ENCODE assay signal across 8 cellular contexts in genomic region chr16:14632693-14633569, GRCh38. TPM values are rescaled to one million over a fixed set of nuclear protein-coding genes. Genes with fewer than 3 reads are reported as not detected.
DNase-seq lines count a peak whose midpoint lies in the region; ATAC-seq, FAIRE-seq and TF ChIP-seq lines count a peak whose summit lies in the region.

BFAR (plus strand) TSS chr16:14632951; CDS start chr16:14644347, 11,396 bp downstream.

- H3K27ac ChIP-seq in WERI-Rb-1 (peak within 1 kb of the TSS; percentile 83), mammary epithelial cell (ENCODE audit: insufficient read depth, low read depth, low read length) (peak within 1 kb of the TSS; percentile 97), iPS-20b (ENCODE audit: low read length) (peak within 1 kb of the TSS; percentile 68), small intestine (ENCODE audit: low read depth in 1 of 2, low read length in 1 of 2) (peak within 1 kb of the TSS; percentile 99 to 100)

- H3K4me2 ChIP-seq in mammary epithelial cell (ENCODE audit: insufficient read depth, low read depth, low read length) = peak within 1 kb of the TSS; percentile 93

- peak within 1 kb of the TSS; percentile 99 for H3K9ac ChIP-seq in mammary epithelial cell (ENCODE audit: insufficient read depth, low read length)
- H3K9ac ChIP-seq in iPS-20b (ENCODE audit: low read depth, low read length) = peak within 1 kb of the TSS; percentile 97

- FAIRE-seq in small intestine (lab: Jason Lieb, UNC) = no peak

- ATAC-seq in GM18873 (IDR thresholded peaks at IDR 0.05; ENCODE audit: low FRiP score, unreplicated experiment) (peak; percentile 71), HG03139 (IDR thresholded peaks at IDR 0.05; ENCODE audit: unreplicated experiment) (peak; percentile 71)

- no peaks in the 10 kb centered on the region for H4K20me1 ChIP-seq in mammary epithelial cell (ENCODE audit: insufficient read depth, low read length)

- intact Hi-C loops in mammary epithelial cell (cut with micrococcal nuclease) = loop anchor here (2.0 kb wide), 1 partner anchor 18 kb away; no protein-coding TSS in a partner anchor

- peak within 1 kb of the TSS; percentile 75 for H2AFZ ChIP-seq in mammary epithelial cell (ENCODE audit: low read depth, low read length)

- peaks cover 69% of the 10 kb centered on the region for H3K79me2 ChIP-seq in mammary epithelial cell (ENCODE audit: insufficient read depth, low read length)

- BruUV-seq in mammary epithelial cell (replicated peaks; lab: Mats Ljungman, UMichigan) = TSS peak; percentile 44

- H3K27me3 ChIP-seq in WERI-Rb-1 (ENCODE audit: insufficient read depth, low read depth, severe bottlenecking) = no peaks in the 10 kb centered on the region
- no peaks in the 10 kb centered on the region for H3K27me3 ChIP-seq in mammary epithelial cell (ENCODE audit: insufficient read depth, low read length)
- H3K27me3 ChIP-seq in iPS-20b (ENCODE audit: insufficient read depth, low read length) = no peaks in the 10 kb centered on the region
- H3K27me3 ChIP-seq in small intestine (ENCODE audit: control insufficient read depth in 2 of 2, insufficient read depth in 2 of 2, low read length in 2 of 2) = no peaks in the 10 kb centered on the region

- CTCF ChIA-PET in mammary epithelial cell (lab: Charles Lee; ENCODE audit: low non-redundant PET) = no interaction called here

- WGBS in mammary epithelial cell (ENCODE audit: low coverage, missing lambda C conversion rate) = under 1% methylated on average over 33 of the region's 69 CpGs
- WGBS in small intestine, 3 donors = 0% methylated on average over 54 to 69 of the region's 69 CpGs

- TF ChIP-seq CTCF in WERI-Rb-1 (IDR thresholded peaks at IDR 0.05; ENCODE audit: low read depth, low read length) (no peak), mammary epithelial cell (conservative IDR thresholded peaks at IDR 0.05 in 1 of 2, IDR thresholded peaks at IDR 0.05 in 1 of 2; ENCODE audit: extremely low read depth in 1 of 2, insufficient read depth in 1 of 2, low read depth in 1 of 2, low read length in 2 of 2) (no peak)

- H3K4me3 ChIP-seq in WERI-Rb-1 (ENCODE audit: low read depth, low read length) (peak within 1 kb of the TSS; percentile 98), mammary epithelial cell (replicated peaks in 1 of 3; ENCODE audit: insufficient read depth in 1 of 3, low read depth in 2 of 3, low read length in 3 of 3) (peak within 1 kb of the TSS; percentile 77 to 93 (median 92)), iPS-20b (ENCODE audit: low read length) (peak within 1 kb of the TSS; percentile 97), small intestine (ENCODE audit: low read depth in 1 of 2, low read length in 2 of 2) (peak within 1 kb of the TSS; percentile 93)

- H3K9me3 ChIP-seq in WERI-Rb-1 (ENCODE audit: severe bottlenecking) (no peaks in the 10 kb centered on the region), mammary epithelial cell (replicated peaks; ENCODE audit: insufficient read depth, low read length) (no peaks in the 10 kb centered on the region), iPS-20b (ENCODE audit: insufficient read depth, low read depth, low read length) (no peaks in the 10 kb centered on the region), small intestine (ENCODE audit: control insufficient read depth, low read depth) (no peaks in the 10 kb centered on the region)

- dilution Hi-C loops in mammary epithelial cell (cut with HindIII; ENCODE audit: low sequenced_read_pairs) = no loop called here

- peaks cover 15% of the 10 kb centered on the region for H3K36me3 ChIP-seq in WERI-Rb-1
- peaks cover 3% of the 10 kb centered on the region for H3K36me3 ChIP-seq in mammary epithelial cell (ENCODE audit: insufficient read depth, low read length)
- H3K36me3 ChIP-seq in iPS-20b (ENCODE audit: insufficient read depth, low read depth, low read length) = peaks cover 20% of the 10 kb centered on the region
- no peaks in the 10 kb centered on the region for H3K36me3 ChIP-seq in small intestine (ENCODE audit: control insufficient read depth in 2 of 2, insufficient read depth in 2 of 2, low read length in 2 of 2)

- H3K4me1 ChIP-seq in mammary epithelial cell (ENCODE audit: insufficient read depth, low read length) (peaks cover 41% of the 10 kb centered on the region), iPS-20b (ENCODE audit: insufficient read depth, low read length) (peaks cover 31% of the 10 kb centered on the region), small intestine (ENCODE audit: control insufficient read depth in 2 of 2, insufficient read depth in 1 of 2, low read depth in 1 of 2, low read length in 1 of 2) (peaks cover 8 to 21% of the 10 kb centered on the region in 2 donors)

- peak; percentile 99 for DNase-seq in ACHN
- peak; percentile 98 for DNase-seq in NCI-H2227 (lab: John Stamatoyannopoulos, UW; ENCODE audit: unreplicated experiment)
- peak; percentile 99 for DNase-seq in WERI-Rb-1
- peak; percentile 97 for DNase-seq in mammary epithelial cell
- DNase-seq in small intestine = peak; percentile 98

- in situ Hi-C loops in ACHN (cut with HindIII; ENCODE audit: low pct_ligation_motif_present, low pct_unique_long_range_greater_than_20kb, low sequenced_read_pairs) (no loop called here), mammary epithelial cell (cut with MboI; ENCODE audit: low sequenced_read_pairs in 2 of 2) (no loop called here)

RNA-seq across cellular contexts. Expression of gene BFAR, which starts in this region (rescaled TPM):
- total RNA-seq in mammary epithelial cell = 10 to 100 TPM; 71.6 to 86.5 TPM
- 64.9 TPM for polyA plus RNA-seq in mammary epithelial cell
- 82.4 TPM for polyA minus RNA-seq in mammary epithelial cell
- polyA plus RNA-seq in small intestine = 10 to 100 TPM; 38.9 to 45.1 (median 42.3) TPM

Comparison
In these comparisons a context has a peak if more than half of its experiments do, and no peak if none do; other contexts are left out.
1. Peak in every context shown above with its lines: DNase-seq, ATAC-seq, H3K4me3 ChIP-seq and H3K27ac ChIP-seq.